ENCODE assay signal across 19 cellular contexts in genomic region chr1:51699376-51699775, GRCh38.
"Had no signal": no experiment of that assay in that cellular context is flagged by ENCODE, and none has a peak within 500 bp of the region (broad histone marks: within the 10 kb centered on the region; RNA-seq: fewer than 3 reads in every experiment).

No MANE protein-coding gene starts in this region.

- H3K27me3 ChIP-seq: hepatocyte, sigmoid colon had no signal

- H3K4me1 Mint-ChIP-seq: nephron had no signal

- ATAC-seq: left cardiac atrium had no signal

- H3K36me3 Mint-ChIP-seq: type B pancreatic cell had no signal

- H3K27ac ChIP-seq: coronary artery, hepatocyte, left ventricle myocardium inferior, sigmoid colon had no signal

- H3K4me3 ChIP-seq: coronary artery, hepatocyte, left ventricle myocardium inferior, lung, sigmoid colon, smooth muscle cell had no signal

- H3K4me3 Mint-ChIP-seq: endodermal cell, nephron, type B pancreatic cell had no signal

- H3K9me3 Mint-ChIP-seq: type B pancreatic cell had no signal

- DNase-seq: effector CD4-positive, alpha-beta T cell; endodermal cell; erythroblast; foreskin melanocyte; head of caudate nucleus; kidney; left cardiac atrium; left ventricle myocardium inferior; mesenchymal stem cell; midbrain; sigmoid colon; stimulated activated CD4-positive, alpha-beta T cell treated with anti-CD3 and anti-CD28 coated beads, Interleukin-2, amount 100 ng/mL, for 48 hours; stimulated activated naive CD4-positive, alpha-beta T cell treated with Interleukin-2 at 50 U/mL for 16 hours had no signal

- H3K9me3 ChIP-seq: left ventricle myocardium inferior, sigmoid colon had no signal

- H3K27me3 Mint-ChIP-seq: type B pancreatic cell had no signal

- H3K36me3 ChIP-seq: left ventricle myocardium inferior, sigmoid colon had no signal

- H3K27ac Mint-ChIP-seq: endodermal cell, nephron, type B pancreatic cell had no signal
